In the genomic region with DNA sequence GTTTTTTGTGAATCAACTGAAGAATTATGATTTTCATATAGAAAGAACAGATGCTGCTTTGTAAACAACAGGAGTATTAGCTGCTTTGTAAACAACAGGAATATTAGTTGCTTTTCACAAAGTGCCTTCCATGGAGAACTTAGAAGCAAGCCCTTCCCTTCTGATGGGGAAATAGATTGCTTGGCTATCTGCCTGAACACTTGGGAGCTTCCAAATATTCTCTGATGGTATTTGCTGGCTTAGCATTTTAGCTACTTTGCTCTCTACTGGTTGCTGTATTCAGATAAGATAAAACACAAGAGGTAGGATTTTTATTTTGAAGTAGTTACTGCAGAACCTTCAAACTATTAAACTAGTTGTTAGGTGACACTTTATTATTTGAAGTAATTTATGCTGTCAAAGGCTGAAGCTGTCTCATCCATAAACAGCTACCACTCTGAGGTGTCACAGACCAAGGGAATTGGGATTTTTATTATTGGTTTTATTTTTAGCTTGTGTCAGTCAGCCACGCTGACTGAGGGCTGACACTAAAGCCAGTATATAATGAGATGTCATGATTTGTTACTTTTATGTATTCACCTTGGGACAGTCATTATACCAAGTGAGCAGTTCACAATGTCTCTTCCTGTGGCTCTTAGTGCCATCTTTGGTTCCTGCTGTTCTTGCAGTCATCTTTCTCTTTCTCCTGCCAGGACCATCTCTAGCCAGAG, we compare ENCODE assay signal across 41 cellular contexts. TPM values are rescaled to one million over a fixed set of nuclear protein-coding genes. Genes with fewer than 3 reads are reported as not detected.
"Had no signal": no experiment of that assay in that cellular context is flagged by ENCODE, and none has a peak within 500 bp of the region (broad histone marks: within the 10 kb centered on the region; RNA-seq: fewer than 3 reads in every experiment).

No MANE protein-coding gene starts in this region.

- H3K27me3 Mint-ChIP-seq: activated CD4-positive, alpha-beta memory T cell treated with anti-CD3 and anti-CD28 coated beads, Interleukin-2, amount 10 ng/mL, durations not matched to agents 7 days and 5 days; activated CD4-positive, alpha-beta T cell treated with anti-CD3 and anti-CD28 coated beads, Interleukin-2, amount 10 ng/mL, durations not matched to agents 7 days and 5 days; activated naive CD4-positive, alpha-beta T cell treated with anti-CD3 and anti-CD28 coated beads, Interleukin-2, amount 50 U/mL, for 24 hours; activated naive CD8-positive, alpha-beta T cell treated with anti-CD3 and anti-CD28 coated beads, Interleukin-2, amount 50 U/mL, for 24 hours; activated T-cell treated with anti-CD3 and anti-CD28 coated beads, Interleukin-2, amount 50 U/mL, for 24 hours; central memory CD8-positive, alpha-beta T cell; natural killer cell treated with Interleukin-12 subunit alpha and Interleukin-12 subunit beta and Interleukin-15 and Interleukin-18, amount 100 ng/mL, for 72 hours; stimulated activated memory B cell treated with anti-CD40 and anti-IgM and Interleukin-4, amounts not matched to agents 10 μg/mL and 1 μg/mL and 100 μg/mL, for 72 hours; stimulated activated naive CD8-positive, alpha-beta T cell treated with anti-CD3 and anti-CD28 coated beads, Interleukin-15, amount 100 ng/mL, for 72 hours; T-helper 17 cell had no signal

- H3K36me3 ChIP-seq: breast epithelium, colonic mucosa, heart right ventricle, left ventricle myocardium inferior, neutrophil, ovary, prostate gland, sigmoid colon, uterus, WERI-Rb-1 had no signal

- H3K9me3 Mint-ChIP-seq: activated CD4-positive, alpha-beta memory T cell treated with anti-CD3 and anti-CD28 coated beads, Interleukin-2, amount 10 ng/mL, durations not matched to agents 7 days and 5 days; activated CD4-positive, alpha-beta T cell treated with anti-CD3 and anti-CD28 coated beads, Interleukin-2, amount 10 ng/mL, durations not matched to agents 7 days and 5 days; activated naive CD8-positive, alpha-beta T cell treated with anti-CD3 and anti-CD28 coated beads, Interleukin-2, amount 50 U/mL, for 24 hours; activated T-cell treated with anti-CD3 and anti-CD28 coated beads, Interleukin-2, amount 50 U/mL, for 24 hours; stimulated activated naive CD8-positive, alpha-beta T cell treated with anti-CD3 and anti-CD28 coated beads, Interleukin-15, amount 100 ng/mL, for 72 hours; type B pancreatic cell had no signal

- H3K27ac Mint-ChIP-seq: activated CD4-positive, alpha-beta memory T cell treated with anti-CD3 and anti-CD28 coated beads, Interleukin-2, amount 10 ng/mL, durations not matched to agents 7 days and 5 days; activated CD4-positive, alpha-beta T cell treated with anti-CD3 and anti-CD28 coated beads, Interleukin-2, amount 10 ng/mL, durations not matched to agents 7 days and 5 days; activated naive CD4-positive, alpha-beta T cell treated with anti-CD3 and anti-CD28 coated beads, Interleukin-2, amount 50 U/mL, for 24 hours; activated naive CD8-positive, alpha-beta T cell treated with anti-CD3 and anti-CD28 coated beads, Interleukin-2, amount 50 U/mL, for 24 hours; activated T-cell treated with anti-CD3 and anti-CD28 coated beads, Interleukin-2, amount 50 U/mL, for 24 hours; natural killer cell treated with Interleukin-12 subunit alpha and Interleukin-12 subunit beta and Interleukin-15 and Interleukin-18, amount 100 ng/mL, for 72 hours; stimulated activated memory B cell treated with anti-CD40 and anti-IgM and Interleukin-4, amounts not matched to agents 10 μg/mL and 1 μg/mL and 100 μg/mL, for 72 hours; stimulated activated naive CD8-positive, alpha-beta T cell treated with anti-CD3 and anti-CD28 coated beads, Interleukin-15, amount 100 ng/mL, for 72 hours; T-helper 17 cell; type B pancreatic cell had no signal

- H3K27me3 ChIP-seq: breast epithelium, colonic mucosa, dorsolateral prefrontal cortex, foreskin keratinocyte, neutrophil, ovary, sigmoid colon, uterus had no signal

- FAIRE-seq: islet of Langerhans had no signal

- H3K4me1 ChIP-seq: breast epithelium, colonic mucosa, foreskin keratinocyte, heart right ventricle, left ventricle myocardium inferior, prostate gland, sigmoid colon, uterus had no signal

- H3K36me3 Mint-ChIP-seq: activated naive CD4-positive, alpha-beta T cell treated with anti-CD3 and anti-CD28 coated beads, Interleukin-2, amount 50 U/mL, for 24 hours; natural killer cell treated with Interleukin-12 subunit alpha and Interleukin-12 subunit beta and Interleukin-15 and Interleukin-18, amount 100 ng/mL, for 72 hours; stimulated activated memory B cell treated with anti-CD40 and anti-IgM and Interleukin-4, amounts not matched to agents 10 μg/mL and 1 μg/mL and 100 μg/mL, for 72 hours; type B pancreatic cell had no signal

- H3K27ac ChIP-seq: breast epithelium, colonic mucosa, dorsolateral prefrontal cortex, foreskin keratinocyte, heart right ventricle, left ventricle myocardium inferior, neutrophil, ovary, prostate gland, sigmoid colon, uterus, WERI-Rb-1 had no signal

- DNase-seq: activated CD4-positive, alpha-beta memory T cell treated with anti-CD3 and anti-CD28 coated beads, Interleukin-2, amount 10 ng/mL, durations not matched to agents 7 days and 5 days; activated CD4-positive, alpha-beta T cell treated with anti-CD3 and anti-CD28 coated beads, Interleukin-2, amount 10 ng/mL, durations not matched to agents 7 days and 5 days; activated CD4-positive, CD25-positive, alpha-beta regulatory T cell treated with anti-CD3 and anti-CD28 coated beads, Interleukin-2, amount 50 U/mL, for 72 hours; activated CD8-positive, alpha-beta memory T cell treated with anti-CD3 and anti-CD28 coated beads, Interleukin-2, amount 50 U/mL, for 48 hours; activated gamma-delta T cell treated with Interleukin-2 at 50 U/mL for 16 hours; activated naive CD8-positive, alpha-beta T cell treated with anti-CD3 and anti-CD28 coated beads, Interleukin-2, amount 50 U/mL, for 24 hours; activated T-cell treated with anti-CD3 and anti-CD28 coated beads, Interleukin-2, amount 50 U/mL, for 24 hours; amygdala; colonic mucosa; dorsolateral prefrontal cortex; effector memory CD4-positive, alpha-beta T cell; erythroblast; foreskin keratinocyte; heart right ventricle; left ventricle myocardium inferior; mesendoderm; ovary; retina; sigmoid colon; stimulated activated CD4-positive, alpha-beta T cell treated with anti-CD3 and anti-CD28 coated beads, Interleukin-1b, Interleukin-23, amount 100 ng/mL, for 48 hours; stimulated activated CD4-positive, alpha-beta T cell treated with anti-CD3 and anti-CD28 coated beads, Interleukin-4, amount 100 ng/mL, for 4 hours; stimulated activated CD8-positive, alpha-beta memory T cell treated with anti-CD3 and anti-CD28 coated beads, Interleukin-4, amount 100 ng/mL, for 48 hours; stimulated activated naive CD8-positive, alpha-beta T cell treated with anti-CD3 and anti-CD28 coated beads, Interleukin-15, amount 100 ng/mL, for 72 hours; substantia nigra; T-helper 17 cell; T1000; uterus; WERI-Rb-1 had no signal

- H3K4me3 ChIP-seq: breast epithelium, colonic mucosa, dorsolateral prefrontal cortex, heart right ventricle, left ventricle myocardium inferior, lung, ovary, prostate gland, sigmoid colon, smooth muscle cell, uterus had no signal

- H3K4me2 ChIP-seq: smooth muscle cell had no signal

- H3K9me3 ChIP-seq: breast epithelium, colonic mucosa, heart right ventricle, left ventricle myocardium inferior, neutrophil, ovary, prostate gland, sigmoid colon, uterus had no signal

- H3K4me3 Mint-ChIP-seq: activated CD4-positive, alpha-beta memory T cell treated with anti-CD3 and anti-CD28 coated beads, Interleukin-2, amount 10 ng/mL, durations not matched to agents 7 days and 5 days; activated CD4-positive, alpha-beta T cell treated with anti-CD3 and anti-CD28 coated beads, Interleukin-2, amount 10 ng/mL, durations not matched to agents 7 days and 5 days; activated naive CD4-positive, alpha-beta T cell treated with anti-CD3 and anti-CD28 coated beads, Interleukin-2, amount 50 U/mL, for 24 hours; activated naive CD8-positive, alpha-beta T cell treated with anti-CD3 and anti-CD28 coated beads, Interleukin-2, amount 50 U/mL, for 24 hours; activated T-cell treated with anti-CD3 and anti-CD28 coated beads, Interleukin-2, amount 50 U/mL, for 24 hours; central memory CD8-positive, alpha-beta T cell; natural killer cell treated with Interleukin-12 subunit alpha and Interleukin-12 subunit beta and Interleukin-15 and Interleukin-18, amount 100 ng/mL, for 72 hours; stimulated activated memory B cell treated with anti-CD40 and anti-IgM and Interleukin-4, amounts not matched to agents 10 μg/mL and 1 μg/mL and 100 μg/mL, for 72 hours; stimulated activated naive CD8-positive, alpha-beta T cell treated with anti-CD3 and anti-CD28 coated beads, Interleukin-15, amount 100 ng/mL, for 72 hours; T-helper 17 cell; type B pancreatic cell had no signal

- H3K4me1 Mint-ChIP-seq: activated CD4-positive, alpha-beta memory T cell treated with anti-CD3 and anti-CD28 coated beads, Interleukin-2, amount 10 ng/mL, durations not matched to agents 7 days and 5 days; activated CD4-positive, alpha-beta T cell treated with anti-CD3 and anti-CD28 coated beads, Interleukin-2, amount 10 ng/mL, durations not matched to agents 7 days and 5 days; activated naive CD4-positive, alpha-beta T cell treated with anti-CD3 and anti-CD28 coated beads, Interleukin-2, amount 50 U/mL, for 24 hours; activated naive CD8-positive, alpha-beta T cell treated with anti-CD3 and anti-CD28 coated beads, Interleukin-2, amount 50 U/mL, for 24 hours; central memory CD8-positive, alpha-beta T cell; stimulated activated memory B cell treated with anti-CD40 and anti-IgM and Interleukin-4, amounts not matched to agents 10 μg/mL and 1 μg/mL and 100 μg/mL, for 72 hours; stimulated activated naive CD8-positive, alpha-beta T cell treated with anti-CD3 and anti-CD28 coated beads, Interleukin-15, amount 100 ng/mL, for 72 hours; T-helper 17 cell had no signal

- ATAC-seq: activated naive CD8-positive, alpha-beta T cell treated with anti-CD3 and anti-CD28 coated beads, Interleukin-2, amount 50 U/mL, for 24 hours; foreskin keratinocyte; heart right ventricle; natural killer cell treated with Interleukin-12 subunit alpha and Interleukin-12 subunit beta and Interleukin-15 and Interleukin-18, amount 100 ng/mL, for 72 hours; stimulated activated memory B cell treated with anti-CD40 and anti-IgM and Interleukin-4, amounts not matched to agents 10 μg/mL and 1 μg/mL and 100 μg/mL, for 72 hours; stimulated activated naive CD8-positive, alpha-beta T cell treated with anti-CD3 and anti-CD28 coated beads, Interleukin-15, amount 100 ng/mL, for 72 hours; T-helper 17 cell had no signal

RNA-seq across cellular contexts. Expression of a gene that starts 50.0 kb away (rescaled TPM):
- total RNA-seq: activated CD4-positive, alpha-beta memory T cell treated with anti-CD3 and anti-CD28 coated beads, Interleukin-2, amount 10 ng/mL, durations not matched to agents 7 days and 5 days; activated CD4-positive, alpha-beta T cell treated with anti-CD3 and anti-CD28 coated beads, Interleukin-2, amount 10 ng/mL, durations not matched to agents 7 days and 5 days; foreskin keratinocyte; heart right ventricle; left ventricle myocardium inferior; lung; mononuclear cell; natural killer cell treated with Interleukin-12 subunit alpha and Interleukin-12 subunit beta and Interleukin-15 and Interleukin-18, amount 100 ng/mL, for 72 hours; prostate gland; sigmoid colon; smooth muscle cell; T-helper 17 cell; uterus had no signal
- polyA plus RNA-seq: foreskin keratinocyte, heart right ventricle, sigmoid colon, smooth muscle cell had no signal

RNA-seq across cellular contexts. Expression of a gene that starts 52.8 kb away (rescaled TPM):
- total RNA-seq: activated CD4-positive, alpha-beta memory T cell treated with anti-CD3 and anti-CD28 coated beads, Interleukin-2, amount 10 ng/mL, durations not matched to agents 7 days and 5 days; activated CD4-positive, alpha-beta T cell treated with anti-CD3 and anti-CD28 coated beads, Interleukin-2, amount 10 ng/mL, durations not matched to agents 7 days and 5 days; colonic mucosa; foreskin keratinocyte; heart right ventricle; left ventricle myocardium inferior; lung; mononuclear cell; natural killer cell treated with Interleukin-12 subunit alpha and Interleukin-12 subunit beta and Interleukin-15 and Interleukin-18, amount 100 ng/mL, for 72 hours; ovary; prostate gland; sigmoid colon; smooth muscle cell; T-helper 17 cell; uterus had no signal
- polyA plus RNA-seq: foreskin keratinocyte, heart right ventricle, lung, ovary, sigmoid colon, smooth muscle cell, thymus had no signal
